In genomic region chr2:190783513-190784263, GRCh38 we compare ENCODE assay signal across 16 cellular contexts.
A peak's percentile ranks its signal among the peaks of the same experiment; 100 is the strongest.
DNase-seq lines count a peak whose midpoint lies in the region; ATAC-seq, FAIRE-seq and TF ChIP-seq lines count a peak whose summit lies in the region.
"Had no signal": no experiment of that assay in that cellular context is flagged by ENCODE, and none has a peak within 500 bp of the region (broad histone marks: within the 10 kb centered on the region; RNA-seq: fewer than 3 reads in every experiment).

No MANE protein-coding gene starts in this region.

- no peaks in the 10 kb centered on the region for H3K9me2 ChIP-seq in HCT116 (ENCODE audit: insufficient read depth)

- BruUV-seq in HepG2 (replicated peaks; lab: Mats Ljungman, UMichigan), result no TSS peak
- no TSS peak for BruUV-seq in HCT116 (replicated peaks; lab: Mats Ljungman, UMichigan)

- H3K36me3 ChIP-seq in HepG2 (replicated peaks in 1 of 2; ENCODE audit: control insufficient read depth in 1 of 2, insufficient read depth in 2 of 2, low read length in 2 of 2), result no peaks in the 10 kb centered on the region
- H3K36me3 ChIP-seq in right lobe of liver, result no peaks in the 10 kb centered on the region
- H3K36me3 ChIP-seq in HCT116 (ENCODE audit: control insufficient read depth in 1 of 2, insufficient read depth in 2 of 2, low read length in 2 of 2), result no peaks in the 10 kb centered on the region
- H3K36me3 ChIP-seq: BLaER1 treated with 17β-estradiol and CSF1 and Interleukin-3, amounts not matched to agents 10 nM and 100 nM had no signal

- TF ChIP-seq POLR2A in HepG2 (IDR thresholded peaks at IDR 0.05; ENCODE audit: insufficient read depth in 1 of 2, low read depth in 2 of 2, low read length in 2 of 2), result no peak
- TF ChIP-seq POLR2A in right lobe of liver (IDR thresholded peaks at IDR 0.05), result no peak
- TF ChIP-seq POLR2A in HCT116 (IDR thresholded peaks at IDR 0.05; ENCODE audit: borderline replicate concordance, extremely low read depth, insufficient read depth, insufficient read length), result no peak

- RAD21 ChIA-PET in HCT116 (lab: Charles Lee; ENCODE audit: low non-redundant PET in 1 of 2, low total read pairs in 2 of 2, uncharacterized antibody in 2 of 2, unreplicated experiment in 2 of 2), result no interaction called here

- H3K4me2 ChIP-seq in HepG2 (ENCODE audit: low read depth, low read length) (no peak overlapping the region), HCT116 (ENCODE audit: low read length) (no peak overlapping the region)
- H3K4me2 ChIP-seq: BLaER1 treated with 17β-estradiol and CSF1 and Interleukin-3, amounts not matched to agents 10 nM and 100 nM had no signal

- no peak overlapping the region for H2AFZ ChIP-seq in HepG2 (ENCODE audit: low read length)
- H2AFZ ChIP-seq in HCT116 (ENCODE audit: low read depth, low read length, poor library complexity, severe bottlenecking), result no peak overlapping the region

- H3K4me3 ChIP-seq in HepG2 (replicated peaks in 1 of 3; ENCODE audit: insufficient read depth in 1 of 3, low read depth in 2 of 3, low read length in 3 of 3) (no peak overlapping the region), right lobe of liver (no peak overlapping the region), HCT116 (replicated peaks in 1 of 2; ENCODE audit: low read depth in 1 of 2, low read length in 2 of 2) (no peak overlapping the region)
- H3K4me3 ChIP-seq: BLaER1 treated with 17β-estradiol and CSF1 and Interleukin-3, amounts not matched to agents 10 nM and 100 nM had no signal

- no peaks in the 10 kb centered on the region for H3K36me3 Mint-ChIP-seq in stimulated activated effector memory CD8-positive, alpha-beta T cell treated with anti-CD3 and anti-CD28 coated beads, Interleukin-12 subunit alpha, Interleukin-12 subunit beta, amount 100 ng/mL, for 72 hours
- H3K36me3 Mint-ChIP-seq: CD8-positive, alpha-beta T cell had no signal

- H3K4me1 ChIP-seq in HepG2 (ENCODE audit: insufficient read depth, low read length), result peaks cover 17% of the 10 kb centered on the region
- H3K4me1 ChIP-seq in right lobe of liver, result peaks cover 0 to 15% (median 2%) of the 10 kb centered on the region in 4 donors
- no peaks in the 10 kb centered on the region for H3K4me1 ChIP-seq in HCT116 (ENCODE audit: control insufficient read depth in 1 of 2, insufficient read depth in 2 of 2, low read length in 2 of 2)
- H3K4me1 ChIP-seq: BLaER1 treated with 17β-estradiol and CSF1 and Interleukin-3, amounts not matched to agents 10 nM and 100 nM had no signal

- H3K9me3 ChIP-seq in HepG2 (ENCODE audit: low read length) (peaks cover 2% of the 10 kb centered on the region), right lobe of liver (no peaks in the 10 kb centered on the region), HCT116 (ENCODE audit: control insufficient read depth in 1 of 2, insufficient read depth in 1 of 2, low read depth in 1 of 2, low read length in 2 of 2) (no peaks in the 10 kb centered on the region; a peak in 1 of 4 replicates)

- 96% methylated on average over 1 of the region's 1 CpG for WGBS in HepG2 (ENCODE audit: low lambda C conversion rate)
- WGBS in right lobe of liver (ENCODE audit: insufficient coverage, low coverage, low lambda C conversion rate, missing lambda C conversion rate), result 100% methylated on average over 1 of the region's 1 CpG

- TF ChIP-seq EP300 in HepG2 (IDR thresholded peaks at IDR 0.05; ENCODE audit: low read depth in 2 of 2, low read length in 2 of 2) (no peak), HepG2 (CRISPR knock-in tag; IDR thresholded peaks at IDR 0.05; ENCODE audit: borderline replicate concordance) (no peak)

- peaks cover 19% of the 10 kb centered on the region for H3K4me1 Mint-ChIP-seq in stimulated activated effector memory CD8-positive, alpha-beta T cell treated with anti-CD3 and anti-CD28 coated beads, Interleukin-12 subunit alpha, Interleukin-12 subunit beta, amount 100 ng/mL, for 72 hours
- H3K4me1 Mint-ChIP-seq: B cell had no signal

- H3K27ac Mint-ChIP-seq in stimulated activated effector memory CD8-positive, alpha-beta T cell treated with anti-CD3 and anti-CD28 coated beads, Interleukin-12 subunit alpha, Interleukin-12 subunit beta, amount 100 ng/mL, for 72 hours, result no peak overlapping the region
- H3K27ac Mint-ChIP-seq: B cell; CD8-positive, alpha-beta T cell; H9 had no signal

- TF ChIP-seq RAD21 in HepG2 (CRISPR knock-in tag; IDR thresholded peaks at IDR 0.05), result no peak
- TF ChIP-seq RAD21 in HCT116 (IDR thresholded peaks at IDR 0.05; ENCODE audit: low read depth), result no peak

- H3K9me3 Mint-ChIP-seq in stimulated activated effector memory CD8-positive, alpha-beta T cell treated with anti-CD3 and anti-CD28 coated beads, Interleukin-12 subunit alpha, Interleukin-12 subunit beta, amount 100 ng/mL, for 72 hours, result no peaks in the 10 kb centered on the region
- H3K9me3 Mint-ChIP-seq: CD8-positive, alpha-beta T cell had no signal

- no peak overlapping the region for H3K9ac ChIP-seq in HepG2 (ENCODE audit: insufficient read depth, low read depth, low read length)
- H3K9ac ChIP-seq in HCT116 (ENCODE audit: low read length), result no peak overlapping the region
- H3K9ac ChIP-seq: BLaER1 treated with 17β-estradiol and CSF1 and Interleukin-3, amounts not matched to agents 10 nM and 100 nM had no signal

- H3K27me3 ChIP-seq in HepG2 (ENCODE audit: control insufficient read depth in 1 of 2, insufficient read depth in 2 of 2, low read length in 2 of 2) (no peaks in the 10 kb centered on the region), right lobe of liver (no peaks in the 10 kb centered on the region), HCT116 (ENCODE audit: insufficient read depth, low read length) (no peaks in the 10 kb centered on the region)
- H3K27me3 ChIP-seq: BLaER1 treated with 17β-estradiol and CSF1 and Interleukin-3, amounts not matched to agents 10 nM and 100 nM had no signal

- FAIRE-seq in HepG2 (lab: Jason Lieb, UNC), result no peak
- FAIRE-seq: H1 had no signal

- POLR2A ChIA-PET in HepG2 (lab: Yijun Ruan, JAX), result interaction anchor here (1.4 kb wide), 1 partner anchor 29 kb away, joined by 3 read pairs; no protein-coding TSS in a partner anchor
- POLR2A ChIA-PET in HCT116 (lab: Charles Lee), result no interaction called here

- no peak overlapping the region for H3K4me3 Mint-ChIP-seq in stimulated activated effector memory CD8-positive, alpha-beta T cell treated with anti-CD3 and anti-CD28 coated beads, Interleukin-12 subunit alpha, Interleukin-12 subunit beta, amount 100 ng/mL, for 72 hours
- H3K4me3 Mint-ChIP-seq: B cell; CD8-positive, alpha-beta T cell; H9 had no signal

- no peak overlapping the region for H3K27ac ChIP-seq in HepG2 (ENCODE audit: extremely low read length, insufficient read depth, low read length)
- no peak overlapping the region for H3K27ac ChIP-seq in right lobe of liver
- no peak overlapping the region for H3K27ac ChIP-seq in HCT116 (ENCODE audit: low read depth, low read length)
- H3K27ac ChIP-seq: BLaER1 treated with 17β-estradiol and CSF1 and Interleukin-3, amounts not matched to agents 10 nM and 100 nM; HL-60 had no signal

- H3K79me2 ChIP-seq in HepG2 (ENCODE audit: insufficient read depth, low read length) (no peaks in the 10 kb centered on the region), HCT116 (ENCODE audit: insufficient read depth, low read length) (no peaks in the 10 kb centered on the region)

- in situ Hi-C loops in HepG2 (cut with HindIII; ENCODE audit: extremely low pct_ligation_motif_present, low pct_unique_long_range_greater_than_20kb), result loop anchor here (5.0 kb wide), 2 partner anchors 69 to 249 kb away; no protein-coding TSS in a partner anchor

- TF ChIP-seq CTCF in HepG2 (CRISPR knock-in tag; IDR thresholded peaks at IDR 0.05) (no peak), right lobe of liver (IDR thresholded peaks at IDR 0.05) (no peak), HCT116 (IDR thresholded peaks at IDR 0.05 in 2 of 3, conservative IDR thresholded peaks at IDR 0.05 in 1 of 3; ENCODE audit: borderline replicate concordance in 1 of 3, insufficient read depth in 1 of 3, low read depth in 2 of 3, low read length in 2 of 3) (no peak)

- H4K20me1 ChIP-seq in HepG2 (ENCODE audit: insufficient read depth, low read length) (no peaks in the 10 kb centered on the region), HCT116 (ENCODE audit: insufficient read depth) (no peaks in the 10 kb centered on the region)
- H4K20me1 ChIP-seq: BLaER1 treated with 17β-estradiol and CSF1 and Interleukin-3, amounts not matched to agents 10 nM and 100 nM had no signal

- intact Hi-C loops in HepG2 (cut with micrococcal nuclease; ENCODE audit: unreplicated experiment) (no loop called here), right lobe of liver (cut with DNase I) (no loop called here), HCT116 (cut with micrococcal nuclease) (loop anchor here (10.0 kb wide), 2 partner anchors 101 to 741 kb away; partner anchors contain the start of gene GLS)

- CTCF ChIA-PET in HepG2 (lab: Yijun Ruan, JAX; ENCODE audit: low intra/inter-chr PET ratio, low total read pairs), result interaction anchor here (2.8 kb wide), 1 partner anchor 67 kb away, joined by 22 read pairs; no protein-coding TSS in a partner anchor
- CTCF ChIA-PET in HCT116 (lab: Charles Lee), result interaction anchor here (1.3 to 1.5 kb wide), 2 partner anchors 269 to 372 kb away, joined by 3 to 5 read pairs; no protein-coding TSS in a partner anchor

- ATAC-seq in HepG2 (no peak), right lobe of liver (no peak), HCT116 (no peak)
- ATAC-seq in stimulated activated effector memory CD8-positive, alpha-beta T cell treated with anti-CD3 and anti-CD28 coated beads, Interleukin-12 subunit alpha, Interleukin-12 subunit beta, amount 100 ng/mL, for 72 hours, result peak; percentile 35
- ATAC-seq: CD8-positive, alpha-beta T cell had no signal

- DNase-seq in HepG2 (ENCODE audit: low spot score), result no peak
- no peak for DNase-seq in right lobe of liver
- DNase-seq in HCT116 (ENCODE audit: low read depth, low spot score), result no peak
- DNase-seq in stimulated activated effector memory CD8-positive, alpha-beta T cell treated with anti-CD3 and anti-CD28 coated beads, Interleukin-12 subunit alpha, Interleukin-12 subunit beta, amount 100 ng/mL, for 72 hours (ENCODE audit: low spot score in 2 of 2), result no peak
- DNase-seq in stimulated activated CD4-positive, alpha-beta T cell treated with anti-CD3 and anti-CD28 coated beads, Interleukin-15, amount 100 ng/mL, for 24 hours, result no peak
- DNase-seq in mesenteric fat pad (ENCODE audit: low spot score), result no peak
- DNase-seq: Calu3; CD8-positive, alpha-beta T cell; DMS79 treated with DMSO at 0.1 percent for 48 hours; GF-D8; H9; IMR-90 had no signal

TF ChIP-seq in HepG2, 621 proteins besides CTCF, POLR2A, EP300 and RAD21:
- no peak for TF ChIP-seq JUNB (CRISPR knock-in tag; IDR thresholded peaks at IDR 0.05; ENCODE audit: borderline replicate concordance)
- TF ChIP-seq ZNF34 (CRISPR knock-in tag; IDR thresholded peaks at IDR 0.05; ENCODE audit: borderline replicate concordance), result peak; percentile 94; the same call in 1 of the 2 replicates
- TF ChIP-seq CCDC6 (CRISPR knock-in tag; IDR thresholded peaks at IDR 0.05), result no peak

TF ChIP-seq in HCT116, 20 proteins besides CTCF, POLR2A, EP300 and RAD21:
- no peak for TF ChIP-seq TCF7L2 (IDR thresholded peaks at IDR 0.05; ENCODE audit: borderline replicate concordance, extremely low read depth, insufficient read depth, insufficient read length)
- 0 out of 2 replicates have a peak, but pooled peaks have one; percentile 13 for TF ChIP-seq CBX3 (IDR thresholded peaks at IDR 0.05; ENCODE audit: low read depth)
